In genomic region chrX:131752493-131753198, GRCh38 we compare ENCODE assay signal across 9 cellular contexts.
DNase-seq lines count a peak whose midpoint lies in the region; ATAC-seq, FAIRE-seq and TF ChIP-seq lines count a peak whose summit lies in the region.
"Had no signal": no experiment of that assay in that cellular context is flagged by ENCODE, and none has a peak within 500 bp of the region (broad histone marks: within the 10 kb centered on the region; RNA-seq: fewer than 3 reads in every experiment).

No MANE protein-coding gene starts in this region.

- peaks cover 7% of the 10 kb centered on the region for H3K4me1 ChIP-seq in A549
- H3K4me1 ChIP-seq: SJSA1 had no signal

- peak; percentile 84 for FAIRE-seq in A549 (lab: Jason Lieb, UNC)

- peak overlapping the region; percentile 45 for H3K4me3 ChIP-seq in A549
- H3K4me3 ChIP-seq: SJSA1 had no signal

- in situ Hi-C loops in SK-MEL-5 (cut with HindIII; ENCODE audit: low pct_unique_long_range_greater_than_20kb, low sequenced_read_pairs), result no loop called here

- no peak for TF ChIP-seq POLR2A in A549 (IDR thresholded peaks at IDR 0.05; ENCODE audit: low read length)

- POLR2A ChIA-PET in A549 (lab: Yijun Ruan, JAX), result no interaction called here

- no peak overlapping the region for H3K4me3 Mint-ChIP-seq in effector memory CD8-positive, alpha-beta T cell

- no peaks in the 10 kb centered on the region for H3K27me3 Mint-ChIP-seq in effector memory CD8-positive, alpha-beta T cell

- H3K36me3 Mint-ChIP-seq in effector memory CD8-positive, alpha-beta T cell (ENCODE audit: insufficient read depth), result no peaks in the 10 kb centered on the region

- no peaks in the 10 kb centered on the region for H3K4me1 Mint-ChIP-seq in effector memory CD8-positive, alpha-beta T cell (ENCODE audit: low read depth in 2 of 2)

- DNase-seq in A549 (ENCODE audit: low read depth in 1 of 2, low spot score in 1 of 2) (peak in 1 of 2 experiments; percentile 92), SK-MEL-5 (ENCODE audit: low read depth, low spot score) (peak; percentile 54), head of caudate nucleus (peak in 27 of 42 donors; percentile 44 to 93 (median 82)), HPDE6-E6E7 (ENCODE audit: extremely low spot score) (no peak), Ammon's horn (ENCODE audit: low spot score) (no peak)
- DNase-seq in effector memory CD8-positive, alpha-beta T cell, result no peak

- TF ChIP-seq EP300 in A549 (IDR thresholded peaks at IDR 0.05), result no peak

- H3K9me3 ChIP-seq in A549, result no peaks in the 10 kb centered on the region
- H3K9me3 ChIP-seq: SJSA1 had no signal

- CTCF ChIA-PET in A549 (lab: Yijun Ruan, JAX), result interaction anchor here (2.0 kb wide), 1 partner anchor 10 kb away, joined by 7 read pairs; no protein-coding TSS in a partner anchor

- H3K27ac Mint-ChIP-seq in effector memory CD8-positive, alpha-beta T cell, result no peak overlapping the region

- intact Hi-C loops in head of caudate nucleus (cut with DNase I), result no loop called here

- peak; percentile 74 to 78 for TF ChIP-seq RAD21 in A549 (conservative IDR thresholded peaks at IDR 0.05 in 1 of 2, IDR thresholded peaks at IDR 0.05 in 1 of 2)

- TF ChIP-seq CTCF in A549 (IDR thresholded peaks at IDR 0.05), result peak; percentile 50

- peak overlapping the region; percentile 82 to 96 for H3K27ac ChIP-seq in A549
- H3K27ac ChIP-seq: SJSA1 had no signal

- peak; percentile 89 to 94 for ATAC-seq in A549
- peak; percentile 61 for ATAC-seq in GM19351 (IDR thresholded peaks at IDR 0.05; ENCODE audit: unreplicated experiment)
- ATAC-seq in effector memory CD8-positive, alpha-beta T cell (replicated peaks), result no peak
- no peak for ATAC-seq in HG03565 (IDR thresholded peaks at IDR 0.05; ENCODE audit: unreplicated experiment)

- WGBS in A549 (ENCODE audit: missing lambda C conversion rate), result 17% methylated on average over 23 of the region's 24 CpGs

- H3K4me2 ChIP-seq in A549, result peak overlapping the region; percentile 81

- H3K9me3 Mint-ChIP-seq in effector memory CD8-positive, alpha-beta T cell, result no peaks in the 10 kb centered on the region

TF ChIP-seq in A549, 52 proteins besides CTCF, POLR2A, EP300 and RAD21:
- TF ChIP-seq, protein P1, sequence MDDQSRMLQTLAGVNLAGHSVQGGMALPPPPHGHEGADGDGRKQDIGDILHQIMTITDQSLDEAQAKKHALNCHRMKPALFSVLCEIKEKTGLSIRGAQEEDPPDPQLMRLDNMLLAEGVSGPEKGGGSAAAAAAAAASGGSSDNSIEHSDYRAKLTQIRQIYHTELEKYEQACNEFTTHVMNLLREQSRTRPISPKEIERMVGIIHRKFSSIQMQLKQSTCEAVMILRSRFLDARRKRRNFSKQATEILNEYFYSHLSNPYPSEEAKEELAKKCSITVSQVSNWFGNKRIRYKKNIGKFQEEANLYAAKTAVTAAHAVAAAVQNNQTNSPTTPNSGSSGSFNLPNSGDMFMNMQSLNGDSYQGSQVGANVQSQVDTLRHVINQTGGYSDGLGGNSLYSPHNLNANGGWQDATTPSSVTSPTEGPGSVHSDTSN (IDR thresholded peaks at IDR 0.05), result no peak
- TF ChIP-seq, protein P2, sequence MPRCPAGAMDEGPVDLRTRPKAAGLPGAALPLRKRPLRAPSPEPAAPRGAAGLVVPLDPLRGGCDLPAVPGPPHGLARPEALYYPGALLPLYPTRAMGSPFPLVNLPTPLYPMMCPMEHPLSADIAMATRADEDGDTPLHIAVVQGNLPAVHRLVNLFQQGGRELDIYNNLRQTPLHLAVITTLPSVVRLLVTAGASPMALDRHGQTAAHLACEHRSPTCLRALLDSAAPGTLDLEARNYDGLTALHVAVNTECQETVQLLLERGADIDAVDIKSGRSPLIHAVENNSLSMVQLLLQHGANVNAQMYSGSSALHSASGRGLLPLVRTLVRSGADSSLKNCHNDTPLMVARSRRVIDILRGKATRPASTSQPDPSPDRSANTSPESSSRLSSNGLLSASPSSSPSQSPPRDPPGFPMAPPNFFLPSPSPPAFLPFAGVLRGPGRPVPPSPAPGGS (IDR thresholded peaks at IDR 0.05), result 0 out of 3 replicates have a peak, but pooled peaks have one; percentile 50
- TF ChIP-seq CBX8 (IDR thresholded peaks at IDR 0.05) (no peak), TP53 (CRISPR knock-in tag; IDR thresholded peaks at IDR 0.05) (no peak), MAZ (IDR thresholded peaks at IDR 0.05; ENCODE audit: borderline replicate concordance, low read depth, low read length) (peak; percentile 72; the same call in 1 of the 2 replicates), KDM1A (IDR thresholded peaks at IDR 0.05; ENCODE audit: low read depth) (no peak), SMC3 (IDR thresholded peaks at IDR 0.05) (peak; percentile 43; the same call in 2 of the 3 replicates), HOXB13 (CRISPR knock-in tag; IDR thresholded peaks at IDR 0.05; ENCODE audit: low read depth) (no peak), CHD2 (IDR thresholded peaks at IDR 0.05; ENCODE audit: low read length, partially characterized antibody) (no peak), MAX (IDR thresholded peaks at IDR 0.05) (peak; percentile 38), RNF2 (IDR thresholded peaks at IDR 0.05; ENCODE audit: borderline replicate concordance, low read depth) (no peak), PHF8 (IDR thresholded peaks at IDR 0.05; ENCODE audit: borderline replicate concordance, low read depth) (no peak), MYC (IDR thresholded peaks at IDR 0.05; ENCODE audit: borderline replicate concordance, low read length) (no peak), FOXS1 (CRISPR knock-in tag; IDR thresholded peaks at IDR 0.05) (no peak), ESRRA (IDR thresholded peaks at IDR 0.05; ENCODE audit: borderline replicate concordance, low read length) (no peak), CBX2 (IDR thresholded peaks at IDR 0.05; ENCODE audit: borderline replicate concordance, low read depth) (no peak), CEBPB (IDR thresholded peaks at IDR 0.05) (no peak), ZNF302 (CRISPR knock-in tag; IDR thresholded peaks at IDR 0.05) (no peak), HDAC2 (IDR thresholded peaks at IDR 0.05) (no peak), GATA3 (IDR thresholded peaks at IDR 0.05; ENCODE audit: borderline replicate concordance) (no peak)
- TF ChIP-seq, protein P3, sequence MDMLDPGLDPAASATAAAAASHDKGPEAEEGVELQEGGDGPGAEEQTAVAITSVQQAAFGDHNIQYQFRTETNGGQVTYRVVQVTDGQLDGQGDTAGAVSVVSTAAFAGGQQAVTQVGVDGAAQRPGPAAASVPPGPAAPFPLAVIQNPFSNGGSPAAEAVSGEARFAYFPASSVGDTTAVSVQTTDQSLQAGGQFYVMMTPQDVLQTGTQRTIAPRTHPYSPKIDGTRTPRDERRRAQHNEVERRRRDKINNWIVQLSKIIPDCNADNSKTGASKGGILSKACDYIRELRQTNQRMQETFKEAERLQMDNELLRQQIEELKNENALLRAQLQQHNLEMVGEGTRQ (IDR thresholded peaks at IDR 0.05), result no peak
- TF ChIP-seq, protein P4, sequence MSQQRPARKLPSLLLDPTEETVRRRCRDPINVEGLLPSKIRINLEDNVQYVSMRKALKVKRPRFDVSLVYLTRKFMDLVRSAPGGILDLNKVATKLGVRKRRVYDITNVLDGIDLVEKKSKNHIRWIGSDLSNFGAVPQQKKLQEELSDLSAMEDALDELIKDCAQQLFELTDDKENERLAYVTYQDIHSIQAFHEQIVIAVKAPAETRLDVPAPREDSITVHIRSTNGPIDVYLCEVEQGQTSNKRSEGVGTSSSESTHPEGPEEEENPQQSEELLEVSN (IDR thresholded peaks at IDR 0.05; ENCODE audit: borderline replicate concordance, low read depth), result no peak
- TF ChIP-seq, protein P5, sequence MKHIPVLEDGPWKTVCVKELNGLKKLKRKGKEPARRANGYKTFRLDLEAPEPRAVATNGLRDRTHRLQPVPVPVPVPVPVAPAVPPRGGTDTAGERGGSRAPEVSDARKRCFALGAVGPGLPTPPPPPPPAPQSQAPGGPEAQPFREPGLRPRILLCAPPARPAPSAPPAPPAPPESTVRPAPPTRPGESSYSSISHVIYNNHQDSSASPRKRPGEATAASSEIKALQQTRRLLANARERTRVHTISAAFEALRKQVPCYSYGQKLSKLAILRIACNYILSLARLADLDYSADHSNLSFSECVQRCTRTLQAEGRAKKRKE (CRISPR knock-in tag; IDR thresholded peaks at IDR 0.05; ENCODE audit: low read depth), result no peak

Comparison
In these comparisons a context has a peak if more than half of its experiments do, and no peak if none do; other contexts are left out.
1. ATAC-seq: peak in A549 (2 of 2) and GM19351 (single experiment); none in effector memory CD8-positive, alpha-beta T cell (single experiment) and HG03565 (single experiment).
2. DNase-seq: peak in SK-MEL-5 (single experiment) and head of caudate nucleus (27 of 42); none in HPDE6-E6E7 (single experiment), effector memory CD8-positive, alpha-beta T cell (0 of 3) and Ammon's horn (single experiment).